ENCODE assay signal across 10 cellular contexts in genomic region chr5:167699434-167699833, GRCh38.
A peak's percentile ranks its signal among the peaks of the same experiment; 100 is the strongest.
DNase-seq lines count a peak whose midpoint lies in the region; ATAC-seq and TF ChIP-seq lines count a peak whose summit lies in the region.
"Had no signal": no experiment of that assay in that cellular context is flagged by ENCODE, and none has a peak within 500 bp of the region (broad histone marks: within the 10 kb centered on the region; RNA-seq: fewer than 3 reads in every experiment).

No MANE protein-coding gene starts in this region.

- H3K9me2 ChIP-seq in GM23338 (ENCODE audit: insufficient read depth): no peaks in the 10 kb centered on the region

- ATAC-seq in GM23338: peak; percentile 98
- ATAC-seq in HG03457 (IDR thresholded peaks at IDR 0.05; ENCODE audit: unreplicated experiment): no peak
- ATAC-seq in right lobe of liver: no peak

- H3K27me3 Mint-ChIP-seq in GM23338 (ENCODE audit: insufficient read depth, low read depth, poor library complexity): no peaks in the 10 kb centered on the region
- H3K27me3 Mint-ChIP-seq: activated CD4-positive, alpha-beta T cell treated with anti-CD3 and anti-CD28 coated beads, Interleukin-2, amount 10 ng/mL, durations not matched to agents 7 days and 5 days had no signal

- peak; percentile 91 for DNase-seq in GM23338 (ENCODE audit: low spot score)
- DNase-seq in RKO (ENCODE audit: low spot score): peak; percentile 72
- peak; percentile 95 for DNase-seq in fibroblast of the conjunctiva (ENCODE audit: low read depth)
- peak; percentile 45 for DNase-seq in retina
- no peak for DNase-seq in activated T-cell treated with anti-CD3 and anti-CD28 coated beads for 4 hours
- DNase-seq in right lobe of liver: no peak
- DNase-seq in C1 segment of cervical spinal cord (lab: John Stamatoyannopoulos, UW): no peak
- DNase-seq: activated CD4-positive, alpha-beta T cell treated with anti-CD3 and anti-CD28 coated beads, Interleukin-2, amount 10 ng/mL, durations not matched to agents 7 days and 5 days; NCI-H1092 treated with DMSO at 0.1 percent for 48 hours had no signal

- no peaks in the 10 kb centered on the region for H3K9me3 ChIP-seq in right lobe of liver

- H2AFZ ChIP-seq in GM23338: no peak overlapping the region

- TF ChIP-seq POLR2A in right lobe of liver (IDR thresholded peaks at IDR 0.05): no peak

- H3K27ac Mint-ChIP-seq in GM23338: peak overlapping the region; percentile 95
- H3K27ac Mint-ChIP-seq: activated CD4-positive, alpha-beta T cell treated with anti-CD3 and anti-CD28 coated beads, Interleukin-2, amount 10 ng/mL, durations not matched to agents 7 days and 5 days had no signal

- H4K20me1 ChIP-seq in GM23338 (replicated peaks; ENCODE audit: insufficient read depth): no peaks in the 10 kb centered on the region

- H3K9me3 Mint-ChIP-seq in GM23338: peaks cover 3% of the 10 kb centered on the region; the same call in 2 of the 3 replicates
- H3K9me3 Mint-ChIP-seq: activated CD4-positive, alpha-beta T cell treated with anti-CD3 and anti-CD28 coated beads, Interleukin-2, amount 10 ng/mL, durations not matched to agents 7 days and 5 days had no signal

- intact Hi-C loops in right lobe of liver (cut with DNase I): no loop called here

- H3K36me3 Mint-ChIP-seq in GM23338 (ENCODE audit: low read depth): peaks cover 6% of the 10 kb centered on the region; the same call in 1 of the 3 replicates

- H3K4me1 ChIP-seq in GM23338 (ENCODE audit: insufficient read depth) (peaks cover 28% of the 10 kb centered on the region), right lobe of liver (no peaks in the 10 kb centered on the region)

- H3K4me3 Mint-ChIP-seq in GM23338: no peak overlapping the region
- H3K4me3 Mint-ChIP-seq: activated CD4-positive, alpha-beta T cell treated with anti-CD3 and anti-CD28 coated beads, Interleukin-2, amount 10 ng/mL, durations not matched to agents 7 days and 5 days had no signal

- peak overlapping the region; percentile 78; the same call in 1 of the 2 replicates for H3K27ac ChIP-seq in GM23338 (ENCODE audit: low read depth)
- no peak overlapping the region for H3K27ac ChIP-seq in right lobe of liver

- H3K4me3 ChIP-seq in GM23338 (no peak overlapping the region), right lobe of liver (no peak overlapping the region)

- 15% methylated on average over 1 of the region's 1 CpG for WGBS in right lobe of liver (ENCODE audit: insufficient coverage, low coverage, low lambda C conversion rate, missing lambda C conversion rate)

- H3F3A ChIP-seq in GM23338 (replicated peaks; ENCODE audit: low read depth): no peaks in the 10 kb centered on the region

- peaks cover 41% of the 10 kb centered on the region for H3K4me1 Mint-ChIP-seq in GM23338
- H3K4me1 Mint-ChIP-seq: activated CD4-positive, alpha-beta T cell treated with anti-CD3 and anti-CD28 coated beads, Interleukin-2, amount 10 ng/mL, durations not matched to agents 7 days and 5 days had no signal

- H3K36me3 ChIP-seq in GM23338 (ENCODE audit: insufficient read depth) (no peaks in the 10 kb centered on the region), right lobe of liver (no peaks in the 10 kb centered on the region)

- no peaks in the 10 kb centered on the region for H3K27me3 ChIP-seq in GM23338 (ENCODE audit: insufficient read depth)
- H3K27me3 ChIP-seq in right lobe of liver: no peaks in the 10 kb centered on the region

- H3K4me2 ChIP-seq in GM23338: no peak overlapping the region

- H3K79me2 ChIP-seq in GM23338 (replicated peaks; ENCODE audit: insufficient read depth): no peaks in the 10 kb centered on the region

- TF ChIP-seq CTCF in GM23338 (conservative IDR thresholded peaks at IDR 0.05; ENCODE audit: low read depth in 2 of 2) (no peak), right lobe of liver (IDR thresholded peaks at IDR 0.05) (no peak)

TF ChIP-seq in GM23338, 12 proteins besides CTCF, POLR2A, EP300 and RAD21:
- no peak for TF ChIP-seq EZH2 (IDR thresholded peaks at IDR 0.05; ENCODE audit: low read depth, unreplicated experiment)
- 0 out of 2 replicates have a peak, but pooled peaks have one; percentile 9 for TF ChIP-seq ZNF114 (CRISPR knock-in tag; IDR thresholded peaks at IDR 0.05)
- TF ChIP-seq ZNF462 (CRISPR knock-in tag; IDR thresholded peaks at IDR 0.05): peak; percentile 93

Comparison
In these comparisons a context has a peak if more than half of its experiments do, and no peak if none do; other contexts are left out.
1. DNase-seq: peak in GM23338 (single experiment), RKO (single experiment), fibroblast of the conjunctiva (single experiment) and retina (single experiment); none in activated T-cell treated with anti-CD3 and anti-CD28 coated beads for 4 hours (single experiment), right lobe of liver (0 of 3) and C1 segment of cervical spinal cord (0 of 14).